In genomic region chr6:27518881-27519795, GRCh38 we compare ENCODE assay signal across 8 cellular contexts. TPM values are rescaled to one million over a fixed set of nuclear protein-coding genes. Genes with fewer than 3 reads are reported as not detected.
DNase-seq lines count a peak whose midpoint lies in the region; ATAC-seq and TF ChIP-seq lines count a peak whose summit lies in the region.

No MANE protein-coding gene starts in this region.

- no peak overlapping the region for H3K18ac ChIP-seq in mesendoderm (ENCODE audit: low read length)

- no peaks in the 10 kb centered on the region for H3K79me2 ChIP-seq in mesendoderm (ENCODE audit: control insufficient read depth, insufficient read depth, low read length)

- CTCF ChIA-PET in activated CD8-positive, alpha-beta T cell treated with anti-CD3 and anti-CD28 coated beads, Interleukin-2, amount 10 ng/mL, durations not matched to agents 7 days and 5 days (lab: Charles Lee), result interaction anchor here (0.7 to 2.4 kb wide), 32 partner anchors 8 to 438 kb away, joined by 3 to 40 read pairs (median 4); partner anchors contain the start of genes POM121L2 and ZNF184

- no peak overlapping the region for H2AK5ac ChIP-seq in mesendoderm (ENCODE audit: low read length)

- H3K36me3 ChIP-seq in endodermal cell (ENCODE audit: control insufficient read depth, insufficient read depth, low read length) (no peaks in the 10 kb centered on the region), mesendoderm (ENCODE audit: control insufficient read depth, insufficient read depth, low read length) (no peaks in the 10 kb centered on the region)

- peak overlapping the region; percentile 75 for H3K9ac ChIP-seq in endodermal cell (ENCODE audit: extremely low read depth, low read length, poor library complexity, severe bottlenecking)
- H3K9ac ChIP-seq in mesendoderm (ENCODE audit: low read length), result peak overlapping the region; percentile 96

- H3K4me1 Mint-ChIP-seq in activated CD8-positive, alpha-beta T cell treated with anti-CD3 and anti-CD28 coated beads, Interleukin-2, amount 10 ng/mL, durations not matched to agents 7 days and 5 days (ENCODE audit: low read depth), result peaks cover 11% of the 10 kb centered on the region
- H3K4me1 Mint-ChIP-seq in endodermal cell, result peaks cover 15% of the 10 kb centered on the region

- H3K9me3 ChIP-seq in endodermal cell (ENCODE audit: control insufficient read depth, low read length), result no peaks in the 10 kb centered on the region

- H3K4ac ChIP-seq in mesendoderm (ENCODE audit: low read depth, low read length), result no peak overlapping the region

- DNase-seq in AML-193 (lab: John Stamatoyannopoulos, UW), result peak; percentile 81 to 83
- DNase-seq in NCI-H774 (lab: John Stamatoyannopoulos, UW), result peak; percentile 68
- DNase-seq in activated CD8-positive, alpha-beta T cell treated with anti-CD3 and anti-CD28 coated beads, Interleukin-2, amount 10 ng/mL, durations not matched to agents 7 days and 5 days, result peak; percentile 65
- DNase-seq in endodermal cell, result peak; percentile 90
- peak; percentile 94 for DNase-seq in mesendoderm
- DNase-seq in stimulated activated CD8-positive, alpha-beta memory T cell treated with anti-CD3 and anti-CD28 coated beads, Interleukin-15, amount 100 ng/mL, for 24 hours (ENCODE audit: low read depth), result peak; percentile 31

- H2BK5ac ChIP-seq in mesendoderm (ENCODE audit: low read length), result peak overlapping the region; percentile 28

- peak overlapping the region; percentile 51 for H3K4me2 ChIP-seq in mesendoderm (ENCODE audit: low read length)

- H4K5ac ChIP-seq in mesendoderm (ENCODE audit: low read length), result no peak overlapping the region

- POLR2A ChIA-PET in activated CD8-positive, alpha-beta T cell treated with anti-CD3 and anti-CD28 coated beads, Interleukin-2, amount 10 ng/mL, durations not matched to agents 7 days and 5 days (lab: Charles Lee), result interaction anchor here (1.5 kb wide), 2 partner anchors 40 to 90 kb away, joined by 3 to 4 read pairs; no protein-coding TSS in a partner anchor

- H3K36me3 Mint-ChIP-seq in activated CD8-positive, alpha-beta T cell treated with anti-CD3 and anti-CD28 coated beads, Interleukin-2, amount 10 ng/mL, durations not matched to agents 7 days and 5 days (ENCODE audit: low read depth), result no peaks in the 10 kb centered on the region
- no peaks in the 10 kb centered on the region for H3K36me3 Mint-ChIP-seq in endodermal cell (ENCODE audit: low read depth)

- H3K27ac ChIP-seq in endodermal cell (ENCODE audit: low read depth, low read length), result peak overlapping the region; percentile 56
- no peak overlapping the region for H3K27ac ChIP-seq in mesendoderm (ENCODE audit: low read depth, low read length)

- H3K27me3 Mint-ChIP-seq in activated CD8-positive, alpha-beta T cell treated with anti-CD3 and anti-CD28 coated beads, Interleukin-2, amount 10 ng/mL, durations not matched to agents 7 days and 5 days (ENCODE audit: low read depth), result peaks cover 28% of the 10 kb centered on the region
- peaks cover 31% of the 10 kb centered on the region for H3K27me3 Mint-ChIP-seq in endodermal cell (ENCODE audit: insufficient read depth)

- H3K4me3 ChIP-seq in endodermal cell (ENCODE audit: low read length), result peak overlapping the region; percentile 91
- peak overlapping the region; percentile 99 for H3K4me3 ChIP-seq in mesendoderm (ENCODE audit: low read length)

- no peak overlapping the region for H2BK120ac ChIP-seq in mesendoderm (ENCODE audit: low read depth, low read length)

- peak overlapping the region; percentile 47 for H3K27ac Mint-ChIP-seq in activated CD8-positive, alpha-beta T cell treated with anti-CD3 and anti-CD28 coated beads, Interleukin-2, amount 10 ng/mL, durations not matched to agents 7 days and 5 days
- H3K27ac Mint-ChIP-seq in endodermal cell, result peak overlapping the region; percentile 85

- peak; percentile 91 for TF ChIP-seq CTCF in endodermal cell (conservative IDR thresholded peaks at IDR 0.05)

- H3K4me1 ChIP-seq in endodermal cell (ENCODE audit: control insufficient read depth, insufficient read depth, low read length) (peaks cover 5% of the 10 kb centered on the region), mesendoderm (ENCODE audit: control insufficient read depth, low read depth, low read length) (no peaks in the 10 kb centered on the region)

- 0% methylated on average over 32 to 42 of the region's 42 CpGs for WGBS in endodermal cell (ENCODE audit: insufficient coverage in 1 of 2, insufficient read length in 1 of 2), 2 experiments
- no CpG with 5 or more reads among the region's 42 CpGs for WGBS in mesendoderm (ENCODE audit: extremely low coverage, insufficient coverage, low lambda C conversion rate)

- no peak overlapping the region for H2BK15ac ChIP-seq in mesendoderm (replicated peaks; ENCODE audit: low read depth)

- peak overlapping the region; percentile 95 for H3K56ac ChIP-seq in mesendoderm (ENCODE audit: low read length)

- H3K4me3 Mint-ChIP-seq in activated CD8-positive, alpha-beta T cell treated with anti-CD3 and anti-CD28 coated beads, Interleukin-2, amount 10 ng/mL, durations not matched to agents 7 days and 5 days, result peak overlapping the region; percentile 70
- peak overlapping the region; percentile 84 for H3K4me3 Mint-ChIP-seq in endodermal cell

- no peak overlapping the region for H4K8ac ChIP-seq in mesendoderm (ENCODE audit: low read depth, low read length)

- H3K23ac ChIP-seq in mesendoderm (ENCODE audit: low read length), result no peak overlapping the region

- H3K27me3 ChIP-seq in endodermal cell (ENCODE audit: control insufficient read depth, insufficient read depth, low read length, poor library complexity, severe bottlenecking) (peaks cover 10% of the 10 kb centered on the region), mesendoderm (ENCODE audit: insufficient read depth, low read length, poor library complexity) (no peaks in the 10 kb centered on the region)

- no peaks in the 10 kb centered on the region for H3K79me1 ChIP-seq in mesendoderm (ENCODE audit: low read length)

- ATAC-seq in GM19023 (IDR thresholded peaks at IDR 0.05; ENCODE audit: unreplicated experiment) (peak; percentile 60), HG03460 (IDR thresholded peaks at IDR 0.05; ENCODE audit: unreplicated experiment) (peak; percentile 65)
- peak; percentile 85 for ATAC-seq in activated CD8-positive, alpha-beta T cell treated with anti-CD3 and anti-CD28 coated beads, Interleukin-2, amount 10 ng/mL, durations not matched to agents 7 days and 5 days

- no peaks in the 10 kb centered on the region for H3K9me3 Mint-ChIP-seq in activated CD8-positive, alpha-beta T cell treated with anti-CD3 and anti-CD28 coated beads, Interleukin-2, amount 10 ng/mL, durations not matched to agents 7 days and 5 days (ENCODE audit: insufficient read depth)
- no peaks in the 10 kb centered on the region for H3K9me3 Mint-ChIP-seq in endodermal cell

RNA-seq across cellular contexts. Expression of gene ZNF184, which starts 46.2 kb away (rescaled TPM):
- 10 to 100 TPM; 11.6 to 12.3 TPM for total RNA-seq in activated CD8-positive, alpha-beta T cell treated with anti-CD3 and anti-CD28 coated beads, Interleukin-2, amount 10 ng/mL, durations not matched to agents 7 days and 5 days
- 10 to 100 TPM in 1 of 2 donors, 1 to 10 TPM in 1; 9.2 to 16.5 TPM for total RNA-seq in endodermal cell
- polyA plus RNA-seq in endodermal cell (2013, experiment 1 of 2), result 14.4 TPM
- 12.8 TPM for polyA plus RNA-seq in endodermal cell (2013, experiment 2 of 2)
- polyA plus RNA-seq in mesendoderm (2013, experiment 1 of 2), result 10.0 TPM
- polyA plus RNA-seq in mesendoderm (2013, experiment 2 of 2), result 10.3 TPM

Comparison
In these comparisons a context has a peak if more than half of its experiments do, and no peak if none do; other contexts are left out.
1. DNase-seq: peak in every context shown above with its lines; median percentile 94 in mesendoderm; 90 in endodermal cell; 82 in AML-193; 68 in NCI-H774; 65 in activated CD8-positive, alpha-beta T cell treated with anti-CD3 and anti-CD28 coated beads, Interleukin-2, amount 10 ng/mL, durations not matched to agents 7 days and 5 days; 31 in stimulated activated CD8-positive, alpha-beta memory T cell treated with anti-CD3 and anti-CD28 coated beads, Interleukin-15, amount 100 ng/mL, for 24 hours.